ENCODE assay signal across 8 cellular contexts in genomic region chr19:48858984-48859710, GRCh38.
DNase-seq lines count a peak whose midpoint lies in the region; ATAC-seq and TF ChIP-seq lines count a peak whose summit lies in the region.

No MANE protein-coding gene starts in this region.

- TF ChIP-seq CTCF in GM12865 (IDR thresholded peaks at IDR 0.05; ENCODE audit: insufficient read depth, low read depth, low read length, missing control alignments) (no peak), neutrophil (IDR thresholded peaks at IDR 0.05) (no peak)

- H3K4me1 ChIP-seq in neutrophil (ENCODE audit: control insufficient read depth in 1 of 2, insufficient read depth in 1 of 2, low read depth in 1 of 2, low read length in 1 of 2), result peaks cover 4 to 10% of the 10 kb centered on the region in 2 experiments

- H3K9me3 ChIP-seq in neutrophil, result no peaks in the 10 kb centered on the region

- ATAC-seq in HG02588 (IDR thresholded peaks at IDR 0.05; ENCODE audit: unreplicated experiment), result no peak

- peak overlapping the region; percentile 22 for H3K4me3 ChIP-seq in GM12865 (ENCODE audit: low read depth, low read length)
- H3K4me3 ChIP-seq in neutrophil (ENCODE audit: low read depth in 1 of 2, low read length in 1 of 2), result peak overlapping the region; percentile 38 to 49

- DNase-seq in GM12865 (ENCODE audit: low read depth), result peak; percentile 71
- DNase-seq in NOMO-1 (lab: John Stamatoyannopoulos, UW; ENCODE audit: unreplicated experiment in 2 of 2), result peak; percentile 30 to 55
- DNase-seq in activated gamma-delta T cell (lab: John Stamatoyannopoulos, UW), result peak; percentile 36
- DNase-seq in DMS79 treated with DMSO at 0.1 percent for 48 hours (lab: John Stamatoyannopoulos, UW), result no peak
- no peak for DNase-seq in UCSD-AML1 (lab: John Stamatoyannopoulos, UW; ENCODE audit: unreplicated experiment)
- no peak for DNase-seq in NCI-H226

- H3K36me3 ChIP-seq in neutrophil, result no peaks in the 10 kb centered on the region

- H3K27ac ChIP-seq in neutrophil, result no peak overlapping the region

- H3K27me3 ChIP-seq in neutrophil, result peaks cover 4% of the 10 kb centered on the region

Comparison
In these comparisons a context has a peak if more than half of its experiments do, and no peak if none do; other contexts are left out.
1. DNase-seq: peak in GM12865 (single experiment), NOMO-1 (2 of 2) and activated gamma-delta T cell (single experiment); none in DMS79 treated with DMSO at 0.1 percent for 48 hours (single experiment), UCSD-AML1 (single experiment) and NCI-H226 (single experiment).